In the genomic region with DNA sequence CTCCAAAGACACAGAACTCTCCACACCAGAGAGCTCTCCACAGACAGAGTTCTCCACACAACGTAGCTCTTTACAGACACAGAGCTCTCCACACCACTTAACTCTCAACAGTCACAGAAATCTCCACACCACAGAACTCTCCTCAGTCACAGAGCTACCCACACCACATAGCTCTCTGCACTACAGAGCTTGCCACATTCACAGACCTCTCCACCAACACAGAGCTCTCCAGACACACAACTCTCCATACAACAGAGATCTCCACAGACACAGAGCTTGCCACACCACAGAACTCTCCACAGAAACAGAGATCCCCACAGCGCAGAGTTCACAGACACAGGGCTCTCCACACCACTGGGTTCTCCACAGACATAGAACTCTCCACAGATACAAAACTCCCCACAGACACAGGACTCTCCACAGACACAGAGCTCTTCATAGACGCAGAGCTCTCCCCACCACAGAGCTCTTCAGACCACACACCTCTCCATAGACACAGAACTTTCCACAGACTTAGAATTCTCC, we compare ENCODE assay signal across 19 cellular contexts. TPM values are rescaled to one million over a fixed set of nuclear protein-coding genes. Genes with fewer than 3 reads are reported as not detected.
DNase-seq lines count a peak whose midpoint lies in the region; ATAC-seq and TF ChIP-seq lines count a peak whose summit lies in the region.
"Had no signal": no experiment of that assay in that cellular context is flagged by ENCODE, and none has a peak within 500 bp of the region (broad histone marks: within the 10 kb centered on the region; RNA-seq: fewer than 3 reads in every experiment).

No MANE protein-coding gene starts in this region.

- CTCF ChIA-PET in CD4-positive, alpha-beta T cell (lab: Charles Lee), result interaction anchor here (1.9 kb wide), 1 partner anchor 14 kb away, joined by 7 read pairs; no protein-coding TSS in a partner anchor
- CTCF ChIA-PET in PC-3 (lab: Charles Lee), result interaction anchor here (0.6 kb wide), 2 partner anchors 28 to 38 kb away, joined by 3 read pairs; no protein-coding TSS in a partner anchor

- H3K27me3 Mint-ChIP-seq in CD4-positive, alpha-beta T cell, result peaks cover 47% of the 10 kb centered on the region

- no peak overlapping the region for H3K4me3 ChIP-seq in PC-3 (ENCODE audit: low read length)
- H3K4me3 ChIP-seq: upper lobe of right lung had no signal

- peaks cover 2% of the 10 kb centered on the region for H3K9me3 Mint-ChIP-seq in CD4-positive, alpha-beta T cell
- H3K9me3 Mint-ChIP-seq: activated B cell treated with CpG ODN at 0.5 μM for 24 hours; activated T-cell treated with anti-CD3 and anti-CD28 coated beads, Interleukin-2, amount 50 U/mL, for 4 hours; HFFc6; memory B cell had no signal

- no peaks in the 10 kb centered on the region for H4K20me1 ChIP-seq in PC-3 (ENCODE audit: low read length)

- peak overlapping the region; percentile 20 for H3K4me3 Mint-ChIP-seq in CD4-positive, alpha-beta T cell
- H3K4me3 Mint-ChIP-seq: activated B cell treated with CpG ODN at 0.5 μM for 24 hours, HFFc6, memory B cell had no signal

- no peaks in the 10 kb centered on the region for H3K36me3 Mint-ChIP-seq in CD4-positive, alpha-beta T cell (ENCODE audit: low read depth)
- H3K36me3 Mint-ChIP-seq: memory B cell had no signal

- H3K27ac Mint-ChIP-seq in CD4-positive, alpha-beta T cell, result no peak overlapping the region
- H3K27ac Mint-ChIP-seq: activated B cell treated with CpG ODN at 0.5 μM for 24 hours, HFFc6, memory B cell had no signal

- H3K9me2 ChIP-seq in PC-3 (replicated peaks; ENCODE audit: low read length), result no peaks in the 10 kb centered on the region

- no peak overlapping the region for H3K9ac ChIP-seq in PC-3 (ENCODE audit: low read length)

- no peaks in the 10 kb centered on the region for H3F3A ChIP-seq in PC-3 (ENCODE audit: low read length, unreplicated experiment)

- no peak for DNase-seq in CD4-positive, alpha-beta T cell
- DNase-seq in left lobe of liver (ENCODE audit: low spot score) (peak; percentile 22), PC-3 (no peak), DMS153 (lab: John Stamatoyannopoulos, UW) (no peak)
- DNase-seq: activated B cell treated with CpG ODN at 0.5 μM for 24 hours; activated T-cell treated with anti-CD3 and anti-CD28 coated beads, Interleukin-2, amount 50 U/mL, for 4 hours; amygdala; DMS53; HFFc6; NCI-H2081; NCI-H748 treated with DMSO at 0.1 percent for 48 hours; nucleus accumbens; stimulated activated CD4-positive, alpha-beta T cell treated with anti-CD3 and anti-CD28 coated beads, Interleukin-4, amount 100 ng/mL, for 4 hours; upper lobe of right lung had no signal

- TF ChIP-seq CTCF in CD4-positive, alpha-beta T cell (IDR thresholded peaks at IDR 0.05), result no peak
- no peak for TF ChIP-seq CTCF in PC-3 (conservative IDR thresholded peaks at IDR 0.05; ENCODE audit: low read depth, low read length)

- no peaks in the 10 kb centered on the region for H3K9me3 ChIP-seq in CD4-positive, alpha-beta T cell (ENCODE audit: control insufficient read depth, low read length)
- no peaks in the 10 kb centered on the region for H3K9me3 ChIP-seq in PC-3 (ENCODE audit: low read length)
- H3K9me3 ChIP-seq: upper lobe of right lung had no signal

- peaks cover 18% of the 10 kb centered on the region for H3K4me1 ChIP-seq in PC-3 (ENCODE audit: insufficient read depth, low read length)

- H3K36me3 ChIP-seq in PC-3 (ENCODE audit: low read depth, low read length), result no peaks in the 10 kb centered on the region
- H3K36me3 ChIP-seq: upper lobe of right lung had no signal

- no TSS peak for BruUV-seq in PC-3 (replicated peaks; lab: Mats Ljungman, UMichigan)

- no peak overlapping the region for H3K4me2 ChIP-seq in PC-3 (ENCODE audit: low read length)

- POLR2A ChIA-PET in CD4-positive, alpha-beta T cell (lab: Charles Lee), result interaction anchor here (1.0 kb wide), 1 partner anchor 52 kb away, joined by 3 read pairs; the partner anchor contains the start of gene ERMARD
- POLR2A ChIA-PET in PC-3 (lab: Charles Lee; ENCODE audit: unreplicated experiment), result no interaction called here

- no peak for ATAC-seq in CD4-positive, alpha-beta T cell (ENCODE audit: poor library complexity)
- ATAC-seq in GM18861 (IDR thresholded peaks at IDR 0.05; ENCODE audit: unreplicated experiment) (peak; percentile 23), HG03520 (IDR thresholded peaks at IDR 0.05; ENCODE audit: unreplicated experiment) (peak; percentile 13), left lobe of liver (no peak), PC-3 (no peak), GM21367 (IDR thresholded peaks at IDR 0.05; ENCODE audit: unreplicated experiment) (no peak), GM19463 (IDR thresholded peaks at IDR 0.05; ENCODE audit: unreplicated experiment) (no peak)

- peaks cover 53% of the 10 kb centered on the region for H3K4me1 Mint-ChIP-seq in CD4-positive, alpha-beta T cell (ENCODE audit: low read depth)

- no peaks in the 10 kb centered on the region for H3K79me2 ChIP-seq in PC-3 (ENCODE audit: low read length)

- H2AFZ ChIP-seq in PC-3 (ENCODE audit: low read length), result no peak overlapping the region

- peaks cover 14% of the 10 kb centered on the region for H3K27me3 ChIP-seq in CD4-positive, alpha-beta T cell (ENCODE audit: control insufficient read depth, insufficient read depth, low read length)
- H3K27me3 ChIP-seq in PC-3 (ENCODE audit: low read length), result no peaks in the 10 kb centered on the region
- H3K27me3 ChIP-seq: upper lobe of right lung had no signal

- intact Hi-C loops in CD4-positive, alpha-beta T cell (cut with DNase I, micrococcal nuclease), result no loop called here
- intact Hi-C loops in PC-3 (cut with micrococcal nuclease), result no loop called here

- no peak overlapping the region for H3K27ac ChIP-seq in CD4-positive, alpha-beta T cell (ENCODE audit: low read depth, low read length)
- no peak overlapping the region for H3K27ac ChIP-seq in PC-3 (ENCODE audit: low read length)
- H3K27ac ChIP-seq: upper lobe of right lung had no signal

RNA-seq across cellular contexts. Expression of gene ERMARD, which starts 52.5 kb away (rescaled TPM):
- 10 to 100 TPM; 24.2 to 26.2 TPM for total RNA-seq in CD4-positive, alpha-beta T cell
- total RNA-seq in left lobe of liver (16.3 TPM), PC-3 (2014; rRNA removed) (16.3 and 24.2 TPM in 2 replicates)

RNA-seq across cellular contexts. Expression of gene DYNLT2, which starts 52.5 kb away (rescaled TPM):
- 1 to 10 TPM; 4.1 to 4.3 TPM for total RNA-seq in CD4-positive, alpha-beta T cell
- total RNA-seq in left lobe of liver (0.60 TPM), PC-3 (2014; rRNA removed) (0.51 and 1.5 TPM in 2 replicates)

Comparison
In these comparisons a context has a peak if more than half of its experiments do, and no peak if none do; other contexts are left out.
1. ATAC-seq: peak in GM18861 (single experiment) and HG03520 (single experiment); none in CD4-positive, alpha-beta T cell (single experiment), left lobe of liver (single experiment), PC-3 (single experiment), GM21367 (single experiment) and GM19463 (single experiment).